In the genomic region with DNA sequence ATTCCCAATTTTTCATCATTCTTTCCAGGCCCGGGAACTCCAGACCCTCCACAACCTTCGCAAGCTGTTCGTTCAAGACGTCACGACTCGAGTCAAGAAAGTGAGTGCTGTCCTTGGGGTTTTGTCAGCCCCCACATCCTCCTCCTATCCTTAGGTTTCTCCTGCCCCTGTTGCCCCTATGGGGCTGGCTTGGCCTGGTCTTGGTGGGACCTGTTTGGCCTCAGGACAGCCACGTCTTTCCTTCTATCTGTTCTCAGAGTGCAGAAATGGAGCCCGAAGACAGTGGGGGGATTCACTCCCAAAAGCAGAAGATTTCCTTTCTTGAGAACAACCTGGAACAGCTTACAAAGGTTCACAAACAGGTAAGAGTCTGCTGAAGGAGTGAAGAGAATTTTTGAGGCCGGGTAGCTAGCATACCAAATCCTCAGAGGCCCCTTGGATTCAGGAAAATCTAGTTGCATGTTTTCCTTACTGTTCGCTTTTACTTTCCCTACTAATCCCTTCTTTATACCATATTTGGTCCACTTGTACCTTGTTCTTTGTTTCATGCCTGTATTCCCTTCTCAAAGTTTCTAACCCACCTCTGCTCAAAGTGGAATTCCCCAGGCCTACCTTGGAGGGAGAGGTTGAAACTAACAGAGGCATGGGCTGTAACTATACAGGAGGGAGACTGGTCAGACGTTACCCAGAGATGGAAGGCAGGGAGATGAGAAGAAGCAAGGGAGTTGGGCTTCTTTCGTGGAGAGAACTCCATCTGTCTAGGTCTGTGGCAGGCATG, we compare ENCODE assay signal across 31 cellular contexts. TPM values are rescaled to one million over a fixed set of nuclear protein-coding genes. Genes with fewer than 3 reads are reported as not detected.
"Had no signal": no experiment of that assay in that cellular context is flagged by ENCODE, and none has a peak within 500 bp of the region (broad histone marks: within the 10 kb centered on the region; RNA-seq: fewer than 3 reads in every experiment).

No MANE protein-coding gene starts in this region.

- H3K36me3 ChIP-seq: adrenal gland, brain microvascular endothelial cell, breast epithelium, cardiac muscle cell had no signal

- DNase-seq: activated effector memory CD4-positive, alpha-beta T cell treated with Interleukin-2 at 50 U/mL for 16 hours; activated gamma-delta T cell; activated gamma-delta T cell treated with Interleukin-2 at 50 U/mL for 16 hours; activated naive CD4-positive, alpha-beta T cell; activated naive CD4-positive, alpha-beta T cell treated with anti-CD3 and anti-CD28 coated beads for 36 hours; activated naive CD4-positive, alpha-beta T cell treated with anti-CD3 and anti-CD28 coated beads, Interleukin-2, amount 10 ng/mL, durations not matched to agents 7 days and 5 days; activated naive CD4-positive, alpha-beta T cell treated with anti-CD3 and anti-CD28 coated beads, Interleukin-2, amount 50 U/mL, for 16 hours; activated naive CD4-positive, alpha-beta T cell treated with Interleukin-2 at 50 U/mL for 16 hours; activated naive CD8-positive, alpha-beta T cell treated with anti-CD3 and anti-CD28 coated beads for 36 hours; activated naive CD8-positive, alpha-beta T cell treated with anti-CD3 and anti-CD28 coated beads, Interleukin-2, amount 10 ng/mL, durations not matched to agents 7 days and 5 days; activated naive CD8-positive, alpha-beta T cell treated with anti-CD3 and anti-CD28 coated beads, Interleukin-2, amount 50 U/mL, for 24 hours; activated T-cell treated with anti-CD3 and anti-CD28 coated beads, Interleukin-2, amount 50 U/mL, for 1 hour; activated T-cell treated with anti-CD3 and anti-CD28 coated beads, Interleukin-2, amount 50 U/mL, for 24 hours; activated T-cell treated with anti-CD3 and anti-CD28 coated beads, Interleukin-2, amount 50 U/mL, for 4 hours; activated T-cell treated with anti-CD3 and anti-CD28 coated beads, Interleukin-2, amount 50 U/mL, for 48 hours; activated T-cell treated with anti-CD3 and anti-CD28 coated beads, Interleukin-2, amount 50 U/mL, for 72 hours; adrenal gland; amniotic stem cell; amygdala; anterior cingulate cortex; aorta; body of pancreas; brain microvascular endothelial cell; central memory CD4-positive, alpha-beta T cell; cerebellar nuclear complex had no signal

- ATAC-seq: activated naive CD4-positive, alpha-beta T cell treated with anti-CD3 and anti-CD28 coated beads, Interleukin-2, amount 50 U/mL, for 72 hours; activated naive CD8-positive, alpha-beta T cell treated with anti-CD3 and anti-CD28 coated beads, Interleukin-2, amount 50 U/mL, for 24 hours; activated T-cell treated with anti-CD3 and anti-CD28 coated beads, Interleukin-2, amount 50 U/mL, for 4 hours; activated T-cell treated with anti-CD3 and anti-CD28 coated beads, Interleukin-2, amount 50 U/mL, for 72 hours; activated T-helper 17 cell treated with anti-CD3 and anti-CD28 coated beads, Interleukin-2, amount 50 U/mL, for 72 hours; body of pancreas had no signal

- FAIRE-seq: astrocyte had no signal

- H3K4me3 ChIP-seq: adrenal gland, ascending aorta, body of pancreas, breast epithelium, cardiac muscle cell had no signal

- H3K27me3 ChIP-seq: ascending aorta, body of pancreas, brain microvascular endothelial cell, breast epithelium, cardiac muscle cell had no signal

- H3K9me3 ChIP-seq: adrenal gland, ascending aorta, body of pancreas, breast epithelium had no signal

- H3K4me1 ChIP-seq: adrenal gland, ascending aorta, body of pancreas, breast epithelium had no signal

- H3K27ac ChIP-seq: adrenal gland, ascending aorta, body of pancreas, brain microvascular endothelial cell, breast epithelium, cardiac muscle cell had no signal

RNA-seq across cellular contexts. Expression of a gene that starts 28.3 kb away (rescaled TPM):
- total RNA-seq: ascending aorta had no signal
